8 cellular contexts compared by ENCODE assay signal in genomic region chr3:184354121-184354728, GRCh38. TPM values are rescaled to one million over a fixed set of nuclear protein-coding genes. Genes with fewer than 3 reads are reported as not detected.
DNase-seq lines count a peak whose midpoint lies in the region; ATAC-seq, FAIRE-seq and TF ChIP-seq lines count a peak whose summit lies in the region.

No MANE protein-coding gene starts in this region.

- H3K27me3 Mint-ChIP-seq in MCF 10A (ENCODE audit: insufficient read depth, unreplicated experiment), result no peaks in the 10 kb centered on the region

- no peak overlapping the region for H3K4me3 Mint-ChIP-seq in MCF 10A (ENCODE audit: unreplicated experiment)

- in situ Hi-C loops in HepG2 (cut with HindIII; ENCODE audit: extremely low pct_ligation_motif_present, low pct_unique_long_range_greater_than_20kb), result loop anchor here (5.0 kb wide), 1 partner anchor 188 kb away; no protein-coding TSS in a partner anchor

- no peak overlapping the region for H3K4me3 ChIP-seq in BJ (ENCODE audit: low read depth, low read length)
- no peak overlapping the region for H3K4me3 ChIP-seq in HCT116 (replicated peaks in 1 of 2; ENCODE audit: low read depth in 1 of 2, low read length in 2 of 2)
- no peak overlapping the region for H3K4me3 ChIP-seq in HepG2 (replicated peaks in 1 of 3; ENCODE audit: insufficient read depth in 1 of 3, low read depth in 2 of 3, low read length in 3 of 3)

- H3K79me2 ChIP-seq in HCT116 (ENCODE audit: insufficient read depth, low read length), result no peaks in the 10 kb centered on the region; the same call in 1 of the 2 replicates
- H3K79me2 ChIP-seq in HepG2 (ENCODE audit: insufficient read depth, low read length), result no peaks in the 10 kb centered on the region

- POLR2A ChIA-PET in BJ (lab: Charles Lee), result no interaction called here
- POLR2A ChIA-PET in HCT116 (lab: Charles Lee), result no interaction called here
- POLR2A ChIA-PET in MCF 10A (lab: Yijun Ruan, JAX), result no interaction called here
- POLR2A ChIA-PET in HepG2 (lab: Yijun Ruan, JAX), result interaction anchor here (1.3 kb wide), 1 partner anchor 8 kb away, joined by 5 read pairs; no protein-coding TSS in a partner anchor

- peak; percentile 88 for TF ChIP-seq CTCF in BJ (IDR thresholded peaks at IDR 0.05; ENCODE audit: insufficient read depth, low read depth, low read length)
- peak in 2 of 3 experiments; percentile 84 to 86; a peak in 4 of 6 replicates for TF ChIP-seq CTCF in HCT116 (IDR thresholded peaks at IDR 0.05 in 2 of 3, conservative IDR thresholded peaks at IDR 0.05 in 1 of 3; ENCODE audit: borderline replicate concordance in 1 of 3, insufficient read depth in 1 of 3, low read depth in 2 of 3, low read length in 2 of 3)
- TF ChIP-seq CTCF in MCF 10A (IDR thresholded peaks at IDR 0.05; ENCODE audit: unreplicated experiment), result peak; percentile 59
- peak; percentile 85 for TF ChIP-seq CTCF in HepG2 (CRISPR knock-in tag; IDR thresholded peaks at IDR 0.05)
- peak in 1 of 3 donors; percentile 14 for TF ChIP-seq CTCF in omental fat pad (IDR thresholded peaks at IDR 0.05)

- H2AFZ ChIP-seq in HCT116 (ENCODE audit: low read depth, low read length, poor library complexity, severe bottlenecking), result no peak overlapping the region
- H2AFZ ChIP-seq in HepG2 (ENCODE audit: low read length), result no peak overlapping the region

- DNase-seq in BJ (ENCODE audit: low read depth) (no peak), HCT116 (ENCODE audit: low read depth, low spot score) (no peak), T1000 (lab: John Stamatoyannopoulos, UW) (peak; percentile 20), MCF 10A (ENCODE audit: unreplicated experiment) (peak; percentile 45), HepG2 (ENCODE audit: low spot score) (peak; percentile 18), omental fat pad (ENCODE audit: low spot score) (no peak), H4 (ENCODE audit: low spot score) (no peak)
- peak; percentile 85 for DNase-seq in stimulated activated CD8-positive, alpha-beta memory T cell treated with anti-CD3 and anti-CD28 coated beads, Interleukin-4, amount 100 ng/mL, for 48 hours

- H3K9ac ChIP-seq in HCT116 (ENCODE audit: low read length) (no peak overlapping the region), HepG2 (ENCODE audit: insufficient read depth, low read depth, low read length) (no peak overlapping the region)

- no peaks in the 10 kb centered on the region for H3K9me3 Mint-ChIP-seq in MCF 10A (ENCODE audit: unreplicated experiment)

- TF ChIP-seq RAD21 in HCT116 (IDR thresholded peaks at IDR 0.05; ENCODE audit: low read depth), result no peak
- TF ChIP-seq RAD21 in HepG2 (CRISPR knock-in tag; IDR thresholded peaks at IDR 0.05), result peak; percentile 64

- H3K27ac ChIP-seq in HCT116 (ENCODE audit: low read depth, low read length) (no peak overlapping the region), HepG2 (ENCODE audit: extremely low read length, insufficient read depth, low read length) (no peak overlapping the region)

- ATAC-seq in HCT116 (peak; percentile 91), HepG2 (peak; percentile 80), omental fat pad (ENCODE audit: low FRiP score) (no peak)

- H3K4me1 ChIP-seq in HCT116 (ENCODE audit: control insufficient read depth in 1 of 2, insufficient read depth in 2 of 2, low read length in 2 of 2) (peaks cover 0 to 3% of the 10 kb centered on the region in 2 experiments; a peak in 1 of 4 replicates), HepG2 (ENCODE audit: insufficient read depth, low read length) (peaks cover 23% of the 10 kb centered on the region)

- peak; percentile 37 for FAIRE-seq in HepG2 (lab: Jason Lieb, UNC)

- H3K9me3 ChIP-seq in HCT116 (ENCODE audit: control insufficient read depth in 1 of 2, insufficient read depth in 1 of 2, low read depth in 1 of 2, low read length in 2 of 2) (no peaks in the 10 kb centered on the region), HepG2 (ENCODE audit: low read length) (no peaks in the 10 kb centered on the region)

- 76% methylated on average over 13 of the region's 18 CpGs for WGBS in HepG2 (ENCODE audit: low lambda C conversion rate)

- no peaks in the 10 kb centered on the region for H3K9me2 ChIP-seq in HCT116 (ENCODE audit: insufficient read depth)

- TF ChIP-seq POLR2A in HCT116 (IDR thresholded peaks at IDR 0.05; ENCODE audit: borderline replicate concordance, extremely low read depth, insufficient read depth, insufficient read length) (no peak), HepG2 (IDR thresholded peaks at IDR 0.05; ENCODE audit: insufficient read depth in 1 of 2, low read depth in 2 of 2, low read length in 2 of 2) (no peak)

- no peak overlapping the region for H3K4me2 ChIP-seq in HCT116 (ENCODE audit: low read length)
- no peak overlapping the region for H3K4me2 ChIP-seq in HepG2 (ENCODE audit: low read depth, low read length)

- H3K4me1 Mint-ChIP-seq in MCF 10A (ENCODE audit: insufficient read depth, unreplicated experiment), result peaks cover under 1% of the 10 kb centered on the region

- H3K27me3 ChIP-seq in BJ (ENCODE audit: control insufficient read depth, insufficient read depth, low read length), result no peaks in the 10 kb centered on the region
- no peaks in the 10 kb centered on the region for H3K27me3 ChIP-seq in HCT116 (ENCODE audit: insufficient read depth, low read length)
- no peaks in the 10 kb centered on the region for H3K27me3 ChIP-seq in HepG2 (ENCODE audit: control insufficient read depth in 1 of 2, insufficient read depth in 2 of 2, low read length in 2 of 2)

- H3K36me3 ChIP-seq in BJ (ENCODE audit: control insufficient read depth, insufficient read depth, low read length) (peaks cover 7% of the 10 kb centered on the region), HCT116 (ENCODE audit: control insufficient read depth in 1 of 2, insufficient read depth in 2 of 2, low read length in 2 of 2) (peaks cover 24% of the 10 kb centered on the region in 2 experiments; a peak in 3 of 4 replicates), HepG2 (replicated peaks in 1 of 2; ENCODE audit: control insufficient read depth in 1 of 2, insufficient read depth in 2 of 2, low read length in 2 of 2) (peaks cover 15 to 59% of the 10 kb centered on the region in 2 experiments; a peak in 4 of 5 replicates)

- no peak overlapping the region for H3K27ac Mint-ChIP-seq in MCF 10A (ENCODE audit: low read depth, unreplicated experiment)

- H3K36me3 Mint-ChIP-seq in MCF 10A (ENCODE audit: insufficient read depth, unreplicated experiment), result peaks cover 15% of the 10 kb centered on the region

- TF ChIP-seq EP300 in HepG2 (IDR thresholded peaks at IDR 0.05; ENCODE audit: low read depth in 2 of 2, low read length in 2 of 2) (no peak), HepG2 (CRISPR knock-in tag; IDR thresholded peaks at IDR 0.05; ENCODE audit: borderline replicate concordance) (no peak)

- intact Hi-C loops in HCT116 (cut with micrococcal nuclease), result no loop called here
- intact Hi-C loops in MCF 10A (cut with micrococcal nuclease), result no loop called here
- intact Hi-C loops in HepG2 (cut with micrococcal nuclease; ENCODE audit: unreplicated experiment), result no loop called here

- CTCF ChIA-PET in BJ (lab: Yijun Ruan, JAX) (interaction anchor here (0.5 to 4.9 kb wide), 13 partner anchors 13 to 1262 kb away, joined by 3 to 65 read pairs (median 4); partner anchors contain the start of genes ABCC5 and FAM131A), HCT116 (lab: Charles Lee) (interaction anchor here (1.0 to 1.2 kb wide), 2 partner anchors 18 to 178 kb away, joined by 3 to 4 read pairs; no protein-coding TSS in a partner anchor), MCF 10A (lab: Yijun Ruan, JAX) (interaction anchor here (0.6 to 2.7 kb wide), 20 partner anchors 9 to 1308 kb away, joined by 3 to 15 read pairs (median 4); partner anchors contain the start of gene FAM131A), HepG2 (lab: Yijun Ruan, JAX; ENCODE audit: low intra/inter-chr PET ratio, low total read pairs) (interaction anchor here (1.6 to 2.1 kb wide), 2 partner anchors 18 to 190 kb away, joined by 5 to 7 read pairs; no protein-coding TSS in a partner anchor)

- H4K20me1 ChIP-seq in HCT116 (ENCODE audit: insufficient read depth), result no peaks in the 10 kb centered on the region
- no peaks in the 10 kb centered on the region for H4K20me1 ChIP-seq in HepG2 (ENCODE audit: insufficient read depth, low read length)

- BruUV-seq in HCT116 (replicated peaks; lab: Mats Ljungman, UMichigan) (no TSS peak), MCF 10A (replicated peaks; lab: Mats Ljungman, UMichigan) (no TSS peak), HepG2 (replicated peaks; lab: Mats Ljungman, UMichigan) (no TSS peak)

- RAD21 ChIA-PET in HCT116 (lab: Charles Lee; ENCODE audit: low non-redundant PET in 1 of 2, low total read pairs in 2 of 2, uncharacterized antibody in 2 of 2, unreplicated experiment in 2 of 2), result no interaction called here

RNA-seq across cellular contexts. Expression of gene CLCN2, which starts 7.2 kb away (rescaled TPM):
- polyA plus RNA-seq in BJ (2011; rRNA removed) (1.6 and 2.6 TPM in 2 replicates), HepG2 (2011; rRNA removed) (11.4 and 14.3 TPM in 2 replicates)
- polyA minus RNA-seq in BJ (2011; rRNA and poly(A)+ RNA removed), result 2.9 and 5.5 TPM in 2 replicates
- total RNA-seq in HCT116 (2021; ENCODE audit: unreplicated experiment) (21.6 TPM), MCF 10A (2022) (4.5 and 5.5 TPM in 2 replicates), HepG2 (2016; rRNA removed; fragmentation: Illumina TruSeq; extraction: Trizol) (5.2 and 13.5 TPM in 2 replicates), omental fat pad (1 to 10 TPM; 2.1 to 8.4 (median 3.8) TPM)
- polyA plus RNA-seq in HCT116 (2012), result 11.5 and 13.5 TPM in 2 replicates
- 6.6 and 7.6 TPM in 2 replicates for total RNA-seq in HepG2 (2016; cell fraction: cytosol; rRNA removed; fragmentation: Illumina TruSeq; extraction: Trizol; ENCODE audit: low read depth)
- 3.5 and 14.3 TPM in 2 replicates for total RNA-seq in HepG2 (2016; cell fraction: insoluble cytoplasmic fraction; rRNA removed; fragmentation: Illumina TruSeq; extraction: Trizol)
- 5.6 and 6.9 TPM in 2 replicates for total RNA-seq in HepG2 (2016; cell fraction: membrane; rRNA removed; fragmentation: Illumina TruSeq; extraction: Trizol)
- total RNA-seq in HepG2 (2016; cell fraction: nucleus; rRNA removed; fragmentation: Illumina TruSeq; extraction: Trizol), result 19.4 and 22.0 TPM in 2 replicates
- 5.5 and 6.4 TPM in 2 replicates for polyA plus RNA-seq in HepG2 (2011; cell fraction: cytosol; rRNA removed)
- 41.8 and 47.0 TPM in 2 replicates for polyA plus RNA-seq in HepG2 (2011; cell fraction: nucleus; rRNA removed)
- 5.4 and 6.1 TPM in 2 replicates for polyA plus RNA-seq in HepG2 (2012)
- 2.0 and 2.6 TPM in 2 replicates for polyA plus RNA-seq in HepG2 (2016; cell fraction: cytosol; fragmentation: Illumina TruSeq; extraction: Trizol; ENCODE audit: low read depth)
- polyA plus RNA-seq in HepG2 (2016; cell fraction: insoluble cytoplasmic fraction; fragmentation: Illumina TruSeq; extraction: Trizol; ENCODE audit: low read depth), result 4.8 and 5.5 TPM in 2 replicates
- polyA plus RNA-seq in HepG2 (2016; cell fraction: membrane; fragmentation: Illumina TruSeq; extraction: Trizol; ENCODE audit: low read depth), result 3.7 and 4.4 TPM in 2 replicates
- 50.3 and 58.1 TPM in 2 replicates for polyA plus RNA-seq in HepG2 (2016; cell fraction: nucleus; fragmentation: Illumina TruSeq; extraction: Trizol; ENCODE audit: insufficient read depth, low read depth)
- 29.7 and 47.2 TPM in 2 replicates for polyA minus RNA-seq in HepG2 (2011; rRNA and poly(A)+ RNA removed; ENCODE audit: low replicate concordance)
- 5.3 and 6.0 TPM in 2 replicates for polyA minus RNA-seq in HepG2 (2011; cell fraction: cytosol; rRNA and poly(A)+ RNA removed)
- 26.4 and 31.7 TPM in 2 replicates for polyA minus RNA-seq in HepG2 (2011; cell fraction: nucleus; rRNA and poly(A)+ RNA removed)
- total RNA-seq in H4 (2014; rRNA removed; shearing (Covaris generic)), result 3.3 and 4.7 TPM in 2 replicates

RNA-seq across cellular contexts. Expression of gene POLR2H, which starts 7.3 kb away (rescaled TPM):
- polyA plus RNA-seq in BJ (2011; rRNA removed) (72.0 and 93.6 TPM in 2 replicates), HepG2 (2011; rRNA removed) (165 and 194 TPM in 2 replicates)
- polyA minus RNA-seq in BJ (2011; rRNA and poly(A)+ RNA removed), result 28.6 and 36.4 TPM in 2 replicates
- total RNA-seq in HCT116 (2021; ENCODE audit: unreplicated experiment) (156 TPM), MCF 10A (2022) (81.5 and 91.5 TPM in 2 replicates), HepG2 (2016; rRNA removed; fragmentation: Illumina TruSeq; extraction: Trizol) (109 and 118 TPM in 2 replicates), omental fat pad (100 to 1,000 TPM in 1 of 4 donors, 10 to 100 TPM in 3; 63.9 to 110 (median 89.3) TPM)
- polyA plus RNA-seq in HCT116 (2012), result 215 and 240 TPM in 2 replicates
- total RNA-seq in HepG2 (2016; cell fraction: cytosol; rRNA removed; fragmentation: Illumina TruSeq; extraction: Trizol; ENCODE audit: low read depth), result 85.0 and 90.2 TPM in 2 replicates
- 113 and 114 TPM in 2 replicates for total RNA-seq in HepG2 (2016; cell fraction: insoluble cytoplasmic fraction; rRNA removed; fragmentation: Illumina TruSeq; extraction: Trizol)
- 110 and 111 TPM in 2 replicates for total RNA-seq in HepG2 (2016; cell fraction: membrane; rRNA removed; fragmentation: Illumina TruSeq; extraction: Trizol)
- 97.2 and 98.4 TPM in 2 replicates for total RNA-seq in HepG2 (2016; cell fraction: nucleus; rRNA removed; fragmentation: Illumina TruSeq; extraction: Trizol)
- 159 and 209 TPM in 2 replicates for polyA plus RNA-seq in HepG2 (2011; cell fraction: cytosol; rRNA removed)
- 292 and 351 TPM in 2 replicates for polyA plus RNA-seq in HepG2 (2011; cell fraction: nucleus; rRNA removed)
- 85.4 and 92.7 TPM in 2 replicates for polyA plus RNA-seq in HepG2 (2012)
- polyA plus RNA-seq in HepG2 (2016; cell fraction: cytosol; fragmentation: Illumina TruSeq; extraction: Trizol; ENCODE audit: low read depth), result 70.3 and 83.0 TPM in 2 replicates
- polyA plus RNA-seq in HepG2 (2016; cell fraction: insoluble cytoplasmic fraction; fragmentation: Illumina TruSeq; extraction: Trizol; ENCODE audit: low read depth), result 116 and 125 TPM in 2 replicates
- polyA plus RNA-seq in HepG2 (2016; cell fraction: membrane; fragmentation: Illumina TruSeq; extraction: Trizol; ENCODE audit: low read depth), result 90.4 and 98.9 TPM in 2 replicates
- 259 and 265 TPM in 2 replicates for polyA plus RNA-seq in HepG2 (2016; cell fraction: nucleus; fragmentation: Illumina TruSeq; extraction: Trizol; ENCODE audit: insufficient read depth, low read depth)
- polyA minus RNA-seq in HepG2 (2011; rRNA and poly(A)+ RNA removed; ENCODE audit: low replicate concordance), result 73.2 and 182 TPM in 2 replicates
- polyA minus RNA-seq in HepG2 (2011; cell fraction: cytosol; rRNA and poly(A)+ RNA removed), result 38.2 and 41.4 TPM in 2 replicates
- polyA minus RNA-seq in HepG2 (2011; cell fraction: nucleus; rRNA and poly(A)+ RNA removed), result 89.4 and 96.7 TPM in 2 replicates
- 250 and 279 TPM in 2 replicates for total RNA-seq in H4 (2014; rRNA removed; shearing (Covaris generic))

RNA-seq across cellular contexts. Expression of gene FAM131A, which starts 16.8 kb away (rescaled TPM):
- polyA plus RNA-seq in BJ (2011; rRNA removed) (5.4 and 9.3 TPM in 2 replicates), HepG2 (2011; rRNA removed) (9.2 and 14.1 TPM in 2 replicates)
- 7.7 and 8.1 TPM in 2 replicates for polyA minus RNA-seq in BJ (2011; rRNA and poly(A)+ RNA removed)
- total RNA-seq in HCT116 (2021; ENCODE audit: unreplicated experiment) (17.8 TPM), MCF 10A (2022) (11.1 and 12.9 TPM in 2 replicates), HepG2 (2016; rRNA removed; fragmentation: Illumina TruSeq; extraction: Trizol) (7.4 and 9.3 TPM in 2 replicates), omental fat pad (10 to 100 TPM; 19.1 to 30.8 (median 25.9) TPM)
- polyA plus RNA-seq in HCT116 (2012), result 16.5 and 18.7 TPM in 2 replicates
- 2.3 and 2.5 TPM in 2 replicates for total RNA-seq in HepG2 (2016; cell fraction: cytosol; rRNA removed; fragmentation: Illumina TruSeq; extraction: Trizol; ENCODE audit: low read depth)
- 4.8 and 8.7 TPM in 2 replicates for total RNA-seq in HepG2 (2016; cell fraction: insoluble cytoplasmic fraction; rRNA removed; fragmentation: Illumina TruSeq; extraction: Trizol)
- 7.8 and 8.3 TPM in 2 replicates for total RNA-seq in HepG2 (2016; cell fraction: membrane; rRNA removed; fragmentation: Illumina TruSeq; extraction: Trizol)
- 4.4 and 6.5 TPM in 2 replicates for total RNA-seq in HepG2 (2016; cell fraction: nucleus; rRNA removed; fragmentation: Illumina TruSeq; extraction: Trizol)
- 11.9 and 16.8 TPM in 2 replicates for polyA plus RNA-seq in HepG2 (2011; cell fraction: cytosol; rRNA removed)
- polyA plus RNA-seq in HepG2 (2011; cell fraction: nucleus; rRNA removed), result 23.9 and 25.8 TPM in 2 replicates
- polyA plus RNA-seq in HepG2 (2012), result 5.8 and 9.8 TPM in 2 replicates
- polyA plus RNA-seq in HepG2 (2016; cell fraction: cytosol; fragmentation: Illumina TruSeq; extraction: Trizol; ENCODE audit: low read depth), result 2.3 and 3.2 TPM in 2 replicates
- polyA plus RNA-seq in HepG2 (2016; cell fraction: insoluble cytoplasmic fraction; fragmentation: Illumina TruSeq; extraction: Trizol; ENCODE audit: low read depth), result 5.3 and 7.8 TPM in 2 replicates
- 5.7 and 5.8 TPM in 2 replicates for polyA plus RNA-seq in HepG2 (2016; cell fraction: membrane; fragmentation: Illumina TruSeq; extraction: Trizol; ENCODE audit: low read depth)
- 12.3 and 13.4 TPM in 2 replicates for polyA plus RNA-seq in HepG2 (2016; cell fraction: nucleus; fragmentation: Illumina TruSeq; extraction: Trizol; ENCODE audit: insufficient read depth, low read depth)
- 22.1 and 24.2 TPM in 2 replicates for polyA minus RNA-seq in HepG2 (2011; rRNA and poly(A)+ RNA removed; ENCODE audit: low replicate concordance)
- polyA minus RNA-seq in HepG2 (2011; cell fraction: cytosol; rRNA and poly(A)+ RNA removed), result 7.0 and 7.3 TPM in 2 replicates
- 7.0 and 9.2 TPM in 2 replicates for polyA minus RNA-seq in HepG2 (2011; cell fraction: nucleus; rRNA and poly(A)+ RNA removed)
- 18.4 and 22.2 TPM in 2 replicates for total RNA-seq in H4 (2014; rRNA removed; shearing (Covaris generic))

RNA-seq across cellular contexts. Expression of gene THPO, which starts 23.8 kb away (rescaled TPM):
- polyA plus RNA-seq in BJ (2011; rRNA removed), result 0.20 and 0.36 TPM in 2 replicates
- polyA minus RNA-seq in BJ (2011; rRNA and poly(A)+ RNA removed), result not detected in 2 replicates
- not detected for total RNA-seq in HCT116 (2021; ENCODE audit: unreplicated experiment)
- polyA plus RNA-seq in HCT116 (2012), result 0.15 and 0.25 TPM in 2 replicates
- not detected in 2 replicates for total RNA-seq in MCF 10A (2022)
- 2.8 and 2.9 TPM in 2 replicates for total RNA-seq in HepG2 (2016; rRNA removed; fragmentation: Illumina TruSeq; extraction: Trizol)
- total RNA-seq in HepG2 (2016; cell fraction: cytosol; rRNA removed; fragmentation: Illumina TruSeq; extraction: Trizol; ENCODE audit: low read depth), result 2.6 and 3.9 TPM in 2 replicates
- 2.3 and 2.8 TPM in 2 replicates for total RNA-seq in HepG2 (2016; cell fraction: insoluble cytoplasmic fraction; rRNA removed; fragmentation: Illumina TruSeq; extraction: Trizol)
- 5.2 and 5.5 TPM in 2 replicates for total RNA-seq in HepG2 (2016; cell fraction: membrane; rRNA removed; fragmentation: Illumina TruSeq; extraction: Trizol)
- 2.5 and 4.7 TPM in 2 replicates for total RNA-seq in HepG2 (2016; cell fraction: nucleus; rRNA removed; fragmentation: Illumina TruSeq; extraction: Trizol)
- polyA plus RNA-seq in HepG2 (2011; rRNA removed), result 4.7 and 4.8 TPM in 2 replicates
- polyA plus RNA-seq in HepG2 (2011; cell fraction: cytosol; rRNA removed), result 4.9 and 5.7 TPM in 2 replicates
- 7.5 and 7.9 TPM in 2 replicates for polyA plus RNA-seq in HepG2 (2011; cell fraction: nucleus; rRNA removed)
- polyA plus RNA-seq in HepG2 (2012), result 7.3 and 8.9 TPM in 2 replicates
- 7.6 and 11.0 TPM in 2 replicates for polyA plus RNA-seq in HepG2 (2016; cell fraction: cytosol; fragmentation: Illumina TruSeq; extraction: Trizol; ENCODE audit: low read depth)
- polyA plus RNA-seq in HepG2 (2016; cell fraction: insoluble cytoplasmic fraction; fragmentation: Illumina TruSeq; extraction: Trizol; ENCODE audit: low read depth), result 7.4 and 10.7 TPM in 2 replicates
- polyA plus RNA-seq in HepG2 (2016; cell fraction: membrane; fragmentation: Illumina TruSeq; extraction: Trizol; ENCODE audit: low read depth), result 17.1 and 18.8 TPM in 2 replicates
- polyA plus RNA-seq in HepG2 (2016; cell fraction: nucleus; fragmentation: Illumina TruSeq; extraction: Trizol; ENCODE audit: insufficient read depth, low read depth), result 13.0 and 14.1 TPM in 2 replicates
- 0.61 and 6.7 TPM in 2 replicates for polyA minus RNA-seq in HepG2 (2011; rRNA and poly(A)+ RNA removed; ENCODE audit: low replicate concordance)
- 3.9 and 5.5 TPM in 2 replicates for polyA minus RNA-seq in HepG2 (2011; cell fraction: cytosol; rRNA and poly(A)+ RNA removed)
- polyA minus RNA-seq in HepG2 (2011; cell fraction: nucleus; rRNA and poly(A)+ RNA removed), result 4.0 and 4.8 TPM in 2 replicates
- 1 to 10 TPM in 1 of 4 donors, under 1 TPM in 3; 0.36 to 1.3 (median 0.94) TPM for total RNA-seq in omental fat pad
- 0.43 and 0.74 TPM in 2 replicates for total RNA-seq in H4 (2014; rRNA removed; shearing (Covaris generic))

RNA-seq across cellular contexts. Expression of gene CHRD, which starts 25.6 kb away (rescaled TPM):
- polyA plus RNA-seq in BJ (2011; rRNA removed) (0.83 and 1.5 TPM in 2 replicates), HepG2 (2011; rRNA removed) (35.2 and 59.2 TPM in 2 replicates)
- polyA minus RNA-seq in BJ (2011; rRNA and poly(A)+ RNA removed), result 0.28 and 0.51 TPM in 2 replicates
- total RNA-seq in HCT116 (2021; ENCODE audit: unreplicated experiment) (8.0 TPM), MCF 10A (2022) (not detected in 2 replicates), HepG2 (2016; rRNA removed; fragmentation: Illumina TruSeq; extraction: Trizol) (3.4 and 22.2 TPM in 2 replicates), omental fat pad (10 to 100 TPM in 1 of 4 donors, 1 to 10 TPM in 3; 5.8 to 12.2 (median 9.2) TPM)
- polyA plus RNA-seq in HCT116 (2012), result 7.6 and 10.5 TPM in 2 replicates
- 16.0 and 17.2 TPM in 2 replicates for total RNA-seq in HepG2 (2016; cell fraction: cytosol; rRNA removed; fragmentation: Illumina TruSeq; extraction: Trizol; ENCODE audit: low read depth)
- total RNA-seq in HepG2 (2016; cell fraction: insoluble cytoplasmic fraction; rRNA removed; fragmentation: Illumina TruSeq; extraction: Trizol), result 2.6 and 23.2 TPM in 2 replicates
- total RNA-seq in HepG2 (2016; cell fraction: membrane; rRNA removed; fragmentation: Illumina TruSeq; extraction: Trizol), result 2.9 and 4.1 TPM in 2 replicates
- 31.4 and 33.6 TPM in 2 replicates for total RNA-seq in HepG2 (2016; cell fraction: nucleus; rRNA removed; fragmentation: Illumina TruSeq; extraction: Trizol)
- 5.2 and 6.9 TPM in 2 replicates for polyA plus RNA-seq in HepG2 (2011; cell fraction: cytosol; rRNA removed)
- 977 and 1,005 TPM in 2 replicates for polyA plus RNA-seq in HepG2 (2011; cell fraction: nucleus; rRNA removed)
- 28.8 and 40.2 TPM in 2 replicates for polyA plus RNA-seq in HepG2 (2012)
- polyA plus RNA-seq in HepG2 (2016; cell fraction: cytosol; fragmentation: Illumina TruSeq; extraction: Trizol; ENCODE audit: low read depth), result 0.42 and 0.59 TPM in 2 replicates
- 2.7 and 3.7 TPM in 2 replicates for polyA plus RNA-seq in HepG2 (2016; cell fraction: insoluble cytoplasmic fraction; fragmentation: Illumina TruSeq; extraction: Trizol; ENCODE audit: low read depth)
- 1.1 and 1.5 TPM in 2 replicates for polyA plus RNA-seq in HepG2 (2016; cell fraction: membrane; fragmentation: Illumina TruSeq; extraction: Trizol; ENCODE audit: low read depth)
- 155 and 159 TPM in 2 replicates for polyA plus RNA-seq in HepG2 (2016; cell fraction: nucleus; fragmentation: Illumina TruSeq; extraction: Trizol; ENCODE audit: insufficient read depth, low read depth)
- polyA minus RNA-seq in HepG2 (2011; rRNA and poly(A)+ RNA removed; ENCODE audit: low replicate concordance), result 1.3 and 22.4 TPM in 2 replicates
- polyA minus RNA-seq in HepG2 (2011; cell fraction: cytosol; rRNA and poly(A)+ RNA removed), result 3.4 and 5.3 TPM in 2 replicates
- polyA minus RNA-seq in HepG2 (2011; cell fraction: nucleus; rRNA and poly(A)+ RNA removed), result 74.3 and 78.8 TPM in 2 replicates
- 1.3 and 3.6 TPM in 2 replicates for total RNA-seq in H4 (2014; rRNA removed; shearing (Covaris generic))

Comparison
In these comparisons a context has a peak if more than half of its experiments do, and no peak if none do; other contexts are left out.
1. DNase-seq: peak in T1000 (single experiment), MCF 10A (single experiment), HepG2 (single experiment) and stimulated activated CD8-positive, alpha-beta memory T cell treated with anti-CD3 and anti-CD28 coated beads, Interleukin-4, amount 100 ng/mL, for 48 hours (single experiment); none in BJ (single experiment), HCT116 (single experiment), omental fat pad (single experiment) and H4 (single experiment).